ENCODE assay signal across 30 cellular contexts in genomic region chr18:36094431-36094830, GRCh38.
"Had no signal": no experiment of that assay in that cellular context is flagged by ENCODE, and none has a peak within 500 bp of the region (broad histone marks: within the 10 kb centered on the region; RNA-seq: fewer than 3 reads in every experiment).

No MANE protein-coding gene starts in this region.

- H2AFZ ChIP-seq: hepatocyte had no signal

- H3K79me2 ChIP-seq: hepatocyte had no signal

- H3K36me3 Mint-ChIP-seq: activated naive CD4-positive, alpha-beta T cell treated with anti-CD3 and anti-CD28 coated beads, Interleukin-2, amount 50 U/mL, for 24 hours; activated naive CD8-positive, alpha-beta T cell treated with anti-CD3 and anti-CD28 coated beads for 36 hours; WTC11 had no signal

- ATAC-seq: activated naive CD8-positive, alpha-beta T cell treated with anti-CD3 and anti-CD28 coated beads, Interleukin-2, amount 50 U/mL, for 24 hours; activated T-cell treated with anti-CD3 and anti-CD28 coated beads, Interleukin-2, amount 50 U/mL, for 4 hours; activated T-helper 17 cell treated with anti-CD3 and anti-CD28 coated beads, Interleukin-2, amount 50 U/mL, for 72 hours; body of pancreas; effector memory CD8-positive, alpha-beta T cell; foreskin keratinocyte; gastrocnemius medialis; heart right ventricle; WTC11 had no signal

- H3K4me3 Mint-ChIP-seq: activated CD4-positive, alpha-beta memory T cell treated with anti-CD3 and anti-CD28 coated beads, Interleukin-2, amount 10 ng/mL, durations not matched to agents 7 days and 5 days; activated CD4-positive, alpha-beta T cell treated with anti-CD3 and anti-CD28 coated beads, Interleukin-2, amount 10 ng/mL, durations not matched to agents 7 days and 5 days; activated naive CD4-positive, alpha-beta T cell treated with anti-CD3 and anti-CD28 coated beads, Interleukin-2, amount 50 U/mL, for 24 hours; activated naive CD8-positive, alpha-beta T cell treated with anti-CD3 and anti-CD28 coated beads for 36 hours; activated naive CD8-positive, alpha-beta T cell treated with anti-CD3 and anti-CD28 coated beads, Interleukin-2, amount 50 U/mL, for 24 hours; activated T-cell treated with anti-CD3 and anti-CD28 coated beads, Interleukin-2, amount 50 U/mL, for 4 hours; activated T-helper 17 cell treated with anti-CD3 and anti-CD28 coated beads, Interleukin-2, amount 50 U/mL, for 72 hours; effector memory CD8-positive, alpha-beta T cell; WTC11 had no signal

- DNase-seq: activated CD4-positive, alpha-beta memory T cell treated with anti-CD3 and anti-CD28 coated beads, Interleukin-2, amount 10 ng/mL, durations not matched to agents 7 days and 5 days; activated CD4-positive, alpha-beta T cell treated with anti-CD3 and anti-CD28 coated beads for 1 hour; activated CD4-positive, alpha-beta T cell treated with anti-CD3 and anti-CD28 coated beads for 4 hours; activated CD4-positive, alpha-beta T cell treated with anti-CD3 and anti-CD28 coated beads, Interleukin-2, amount 10 ng/mL, durations not matched to agents 7 days and 5 days; activated CD4-positive, alpha-beta T cell treated with anti-CD3 and anti-CD28 coated beads, Interleukin-2, amount 50 U/mL, for 4 hours; activated CD8-positive, alpha-beta memory T cell treated with anti-CD3 and anti-CD28 coated beads for 24 hours; activated effector memory CD4-positive, alpha-beta T cell treated with Interleukin-2 at 50 U/mL for 16 hours; activated gamma-delta T cell treated with Interleukin-2 at 50 U/mL for 16 hours; activated naive CD4-positive, alpha-beta T cell treated with Interleukin-2 at 50 U/mL for 16 hours; activated naive CD8-positive, alpha-beta T cell treated with anti-CD3 and anti-CD28 coated beads for 36 hours; activated naive CD8-positive, alpha-beta T cell treated with anti-CD3 and anti-CD28 coated beads, Interleukin-2, amount 50 U/mL, for 24 hours; activated T-cell treated with anti-CD3 and anti-CD28 coated beads, Interleukin-2, amount 50 U/mL, for 4 hours; adrenal gland; amygdala; aorta; body of pancreas; caudate nucleus; cortex of kidney; dermis blood vessel endothelial cell; effector CD4-positive, alpha-beta T cell; effector memory CD8-positive, alpha-beta T cell; foreskin keratinocyte; gastrocnemius medialis; heart right ventricle; T-helper 2 cell had no signal

- H3K27ac Mint-ChIP-seq: activated CD4-positive, alpha-beta memory T cell treated with anti-CD3 and anti-CD28 coated beads, Interleukin-2, amount 10 ng/mL, durations not matched to agents 7 days and 5 days; activated CD4-positive, alpha-beta T cell treated with anti-CD3 and anti-CD28 coated beads, Interleukin-2, amount 10 ng/mL, durations not matched to agents 7 days and 5 days; activated naive CD4-positive, alpha-beta T cell treated with anti-CD3 and anti-CD28 coated beads, Interleukin-2, amount 50 U/mL, for 24 hours; activated naive CD8-positive, alpha-beta T cell treated with anti-CD3 and anti-CD28 coated beads for 36 hours; activated naive CD8-positive, alpha-beta T cell treated with anti-CD3 and anti-CD28 coated beads, Interleukin-2, amount 50 U/mL, for 24 hours; activated T-helper 17 cell treated with anti-CD3 and anti-CD28 coated beads, Interleukin-2, amount 50 U/mL, for 72 hours; WTC11 had no signal

- H3K4me1 ChIP-seq: adrenal gland, body of pancreas, esophagus muscularis mucosa, foreskin keratinocyte, heart right ventricle had no signal

- H3K4me2 ChIP-seq: hepatocyte had no signal

- H3K36me3 ChIP-seq: adrenal gland, esophagus muscularis mucosa, gastrocnemius medialis, heart right ventricle had no signal

- H3K4me3 ChIP-seq: adrenal gland, body of pancreas, esophagus muscularis mucosa, gastrocnemius medialis, heart right ventricle, hepatocyte had no signal

- H3K27me3 Mint-ChIP-seq: activated naive CD4-positive, alpha-beta T cell treated with anti-CD3 and anti-CD28 coated beads, Interleukin-2, amount 50 U/mL, for 24 hours; activated naive CD8-positive, alpha-beta T cell treated with anti-CD3 and anti-CD28 coated beads for 36 hours; activated naive CD8-positive, alpha-beta T cell treated with anti-CD3 and anti-CD28 coated beads, Interleukin-2, amount 50 U/mL, for 24 hours; effector memory CD8-positive, alpha-beta T cell had no signal

- H3K9me3 ChIP-seq: adrenal gland, body of pancreas, esophagus muscularis mucosa, gastrocnemius medialis, heart right ventricle had no signal

- H3K4me1 Mint-ChIP-seq: activated naive CD8-positive, alpha-beta T cell treated with anti-CD3 and anti-CD28 coated beads, Interleukin-2, amount 50 U/mL, for 24 hours; activated T-helper 17 cell treated with anti-CD3 and anti-CD28 coated beads, Interleukin-2, amount 50 U/mL, for 72 hours; WTC11 had no signal

- H3K27me3 ChIP-seq: adrenal gland, body of pancreas, foreskin keratinocyte, gastrocnemius medialis, hepatocyte had no signal

- H3K27ac ChIP-seq: adrenal gland, body of pancreas, esophagus muscularis mucosa, foreskin keratinocyte, gastrocnemius medialis, heart right ventricle, hepatocyte had no signal

- H3K9me3 Mint-ChIP-seq: activated CD4-positive, alpha-beta memory T cell treated with anti-CD3 and anti-CD28 coated beads, Interleukin-2, amount 10 ng/mL, durations not matched to agents 7 days and 5 days; activated CD4-positive, alpha-beta T cell treated with anti-CD3 and anti-CD28 coated beads, Interleukin-2, amount 10 ng/mL, durations not matched to agents 7 days and 5 days; activated naive CD4-positive, alpha-beta T cell treated with anti-CD3 and anti-CD28 coated beads, Interleukin-2, amount 50 U/mL, for 24 hours; activated naive CD8-positive, alpha-beta T cell treated with anti-CD3 and anti-CD28 coated beads for 36 hours; activated naive CD8-positive, alpha-beta T cell treated with anti-CD3 and anti-CD28 coated beads, Interleukin-2, amount 50 U/mL, for 24 hours; activated T-cell treated with anti-CD3 and anti-CD28 coated beads, Interleukin-2, amount 50 U/mL, for 4 hours; activated T-helper 17 cell treated with anti-CD3 and anti-CD28 coated beads, Interleukin-2, amount 50 U/mL, for 72 hours; effector memory CD8-positive, alpha-beta T cell; WTC11 had no signal
